In the genomic region with DNA sequence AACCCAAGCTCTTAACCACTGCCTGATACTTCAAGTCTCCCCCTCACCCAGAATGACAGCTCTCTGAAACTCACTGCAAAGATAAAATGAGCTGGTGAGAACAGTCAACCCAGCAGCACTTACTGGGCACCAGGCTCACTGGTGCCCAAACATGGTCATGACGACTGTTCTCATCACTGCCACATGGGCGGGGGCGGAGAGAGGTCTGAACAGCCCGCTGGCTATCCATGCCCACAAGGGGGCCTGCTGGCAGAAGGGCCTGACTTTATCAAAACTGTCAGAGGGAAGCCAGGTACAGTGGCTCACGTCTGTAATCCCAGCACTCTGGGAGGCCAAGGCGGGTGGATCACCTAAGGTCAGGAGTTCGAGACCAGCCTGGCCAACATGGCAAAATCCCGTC, we compare ENCODE assay signal across 1 cellular context.
TF ChIP-seq lines count a peak whose summit lies in the region.

No MANE protein-coding gene starts in this region.

TF ChIP-seq in GM23338, 12 proteins besides CTCF, POLR2A, EP300 and RAD21 (continued from another document):
- no peak for TF ChIP-seq NANOG (IDR thresholded peaks at IDR 0.05; ENCODE audit: borderline replicate concordance)
- no peak for TF ChIP-seq EZH2phosphoT487 (IDR thresholded peaks at IDR 0.05; ENCODE audit: unreplicated experiment)
- no peak for TF ChIP-seq CREB1 (CRISPR knock-in tag; IDR thresholded peaks at IDR 0.05; ENCODE audit: low read depth)
- TF ChIP-seq ZNF114 (CRISPR knock-in tag; IDR thresholded peaks at IDR 0.05), result no peak
- TF ChIP-seq POLR2AphosphoS5 (IDR thresholded peaks at IDR 0.05; ENCODE audit: low read depth), result no peak
- no peak for TF ChIP-seq ZNF462 (CRISPR knock-in tag; IDR thresholded peaks at IDR 0.05)
- TF ChIP-seq ETS1 (IDR thresholded peaks at IDR 0.05), result no peak
- no peak for TF ChIP-seq ZNF331 (CRISPR knock-in tag; IDR thresholded peaks at IDR 0.05; ENCODE audit: low read depth)
- TF ChIP-seq STAT1 (IDR thresholded peaks at IDR 0.05; ENCODE audit: unreplicated experiment), result no peak
- TF ChIP-seq EZH2 (IDR thresholded peaks at IDR 0.05; ENCODE audit: low read depth, unreplicated experiment), result no peak
